ENCODE assay signal across 9 cellular contexts in genomic region chr1:117653732-117654484, GRCh38. TPM values are rescaled to one million over a fixed set of nuclear protein-coding genes. Genes with fewer than 3 reads are reported as not detected.
DNase-seq lines count a peak whose midpoint lies in the region; ATAC-seq lines count a peak whose summit lies in the region.
"Had no signal": no experiment of that assay in that cellular context is flagged by ENCODE, and none has a peak within 500 bp of the region (broad histone marks: within the 10 kb centered on the region; RNA-seq: fewer than 3 reads in every experiment).

No MANE protein-coding gene starts in this region.

- ATAC-seq in GM19351 (IDR thresholded peaks at IDR 0.05; ENCODE audit: unreplicated experiment) (peak; percentile 15), HG03025 (IDR thresholded peaks at IDR 0.05; ENCODE audit: low FRiP score, unreplicated experiment) (peak; percentile 28), GM18870 (IDR thresholded peaks at IDR 0.05; ENCODE audit: unreplicated experiment) (no peak)
- peak; percentile 44 to 47 for ATAC-seq in natural killer cell treated with Interleukin-12 subunit alpha and Interleukin-12 subunit beta and Interleukin-15 and Interleukin-18, amount 100 ng/mL, for 72 hours

- H3K36me3 Mint-ChIP-seq in natural killer cell treated with Interleukin-12 subunit alpha and Interleukin-12 subunit beta and Interleukin-15 and Interleukin-18, amount 100 ng/mL, for 72 hours = no peaks in the 10 kb centered on the region

- H3K9me3 Mint-ChIP-seq in natural killer cell treated with Interleukin-12 subunit alpha and Interleukin-12 subunit beta and Interleukin-15 and Interleukin-18, amount 100 ng/mL, for 72 hours = no peaks in the 10 kb centered on the region

- peak overlapping the region; percentile 78 for H3K4me3 Mint-ChIP-seq in natural killer cell treated with Interleukin-12 subunit alpha and Interleukin-12 subunit beta and Interleukin-15 and Interleukin-18, amount 100 ng/mL, for 72 hours

- peaks cover 71 to 83% of the 10 kb centered on the region in 2 donors for H3K4me1 Mint-ChIP-seq in natural killer cell treated with Interleukin-12 subunit alpha and Interleukin-12 subunit beta and Interleukin-15 and Interleukin-18, amount 100 ng/mL, for 72 hours (ENCODE audit: low read depth in 2 of 2)

- peaks cover 0 to 14% of the 10 kb centered on the region in 2 donors for H3K27me3 Mint-ChIP-seq in natural killer cell treated with Interleukin-12 subunit alpha and Interleukin-12 subunit beta and Interleukin-15 and Interleukin-18, amount 100 ng/mL, for 72 hours

- H3K27ac Mint-ChIP-seq in natural killer cell treated with Interleukin-12 subunit alpha and Interleukin-12 subunit beta and Interleukin-15 and Interleukin-18, amount 100 ng/mL, for 72 hours = peak overlapping the region; percentile 87 to 91

- DNase-seq in activated CD4-positive, alpha-beta T cell treated with anti-CD3 and anti-CD28 coated beads for 48 hours = peak; percentile 54
- DNase-seq in natural killer cell treated with Interleukin-12 subunit alpha and Interleukin-12 subunit beta and Interleukin-15 and Interleukin-18, amount 100 ng/mL, for 72 hours (ENCODE audit: low spot score) = peak; percentile 65
- DNase-seq in pons (ENCODE audit: low spot score) = no peak
- DNase-seq in GF-D8 (lab: John Stamatoyannopoulos, UW) = no peak
- DNase-seq in superior temporal gyrus (ENCODE audit: extremely low spot score) = no peak
- DNase-seq: NCI-H1930 had no signal

RNA-seq across cellular contexts. Expression of gene TENT5C, which starts 48.1 kb away (rescaled TPM):
- 10 to 100 TPM; 75.1 to 86.2 TPM for total RNA-seq in natural killer cell treated with Interleukin-12 subunit alpha and Interleukin-12 subunit beta and Interleukin-15 and Interleukin-18, amount 100 ng/mL, for 72 hours

Comparison
In these comparisons a context has a peak if more than half of its experiments do, and no peak if none do; other contexts are left out.
1. DNase-seq: peak in activated CD4-positive, alpha-beta T cell treated with anti-CD3 and anti-CD28 coated beads for 48 hours (single experiment) and natural killer cell treated with Interleukin-12 subunit alpha and Interleukin-12 subunit beta and Interleukin-15 and Interleukin-18, amount 100 ng/mL, for 72 hours (single experiment); none in pons (single experiment), GF-D8 (single experiment) and superior temporal gyrus (single experiment).